In genomic region chr16:11734025-11734652, GRCh38 we compare ENCODE assay signal across 12 cellular contexts. TPM values are rescaled to one million over a fixed set of nuclear protein-coding genes. Genes with fewer than 3 reads are reported as not detected.
DNase-seq lines count a peak whose midpoint lies in the region; ATAC-seq and TF ChIP-seq lines count a peak whose summit lies in the region.
"Had no signal": no experiment of that assay in that cellular context is flagged by ENCODE, and none has a peak within 500 bp of the region (broad histone marks: within the 10 kb centered on the region; RNA-seq: fewer than 3 reads in every experiment).

No MANE protein-coding gene starts in this region.

- no peak for TF ChIP-seq CTCF in progenitor cell of endocrine pancreas (IDR thresholded peaks at IDR 0.05; ENCODE audit: unreplicated experiment)

- intact Hi-C loops in activated T-helper 2 cell treated with anti-CD3 and anti-CD28 coated beads, Interferon-gamma antibody, Interleukin-2, Interleukin-4, amounts not matched to agents 10 μg/mL and 5 μg/mL and 100 μg/mL, durations not matched to agents 14 hours and 24 hours and 36 hours (cut with micrococcal nuclease): loop anchor here (1.0 to 10.0 kb wide), 2 partner anchors 49 to 769 kb away; no protein-coding TSS in a partner anchor

- H3K27me3 Mint-ChIP-seq in activated T-helper 2 cell treated with anti-CD3 and anti-CD28 coated beads, Interferon-gamma antibody, Interleukin-2, Interleukin-4, amounts not matched to agents 10 μg/mL and 5 μg/mL and 100 μg/mL, durations not matched to agents 14 hours and 24 hours and 36 hours (ENCODE audit: low read depth): no peaks in the 10 kb centered on the region
- no peaks in the 10 kb centered on the region for H3K27me3 Mint-ChIP-seq in progenitor cell of endocrine pancreas
- H3K27me3 Mint-ChIP-seq: naive B cell had no signal

- peak; percentile 42 for ATAC-seq in GM21529 (IDR thresholded peaks at IDR 0.05; ENCODE audit: unreplicated experiment)
- ATAC-seq in GM19395 (IDR thresholded peaks at IDR 0.05; ENCODE audit: unreplicated experiment): no peak
- ATAC-seq in GM21528 (IDR thresholded peaks at IDR 0.05; ENCODE audit: low FRiP score, unreplicated experiment): no peak
- ATAC-seq: activated T-cell treated with anti-CD3 and anti-CD28 coated beads, Interleukin-2, amount 50 U/mL, for 4 hours had no signal

- peaks cover 93% of the 10 kb centered on the region for H3K36me3 Mint-ChIP-seq in activated T-helper 2 cell treated with anti-CD3 and anti-CD28 coated beads, Interferon-gamma antibody, Interleukin-2, Interleukin-4, amounts not matched to agents 10 μg/mL and 5 μg/mL and 100 μg/mL, durations not matched to agents 14 hours and 24 hours and 36 hours (ENCODE audit: low read depth)
- H3K36me3 Mint-ChIP-seq in progenitor cell of endocrine pancreas (ENCODE audit: insufficient read depth): peaks cover 27% of the 10 kb centered on the region

- H3K4me1 Mint-ChIP-seq in activated T-helper 2 cell treated with anti-CD3 and anti-CD28 coated beads, Interferon-gamma antibody, Interleukin-2, Interleukin-4, amounts not matched to agents 10 μg/mL and 5 μg/mL and 100 μg/mL, durations not matched to agents 14 hours and 24 hours and 36 hours (ENCODE audit: low read depth): peaks cover 77% of the 10 kb centered on the region
- H3K4me1 Mint-ChIP-seq in progenitor cell of endocrine pancreas (ENCODE audit: low read depth): peaks cover 46% of the 10 kb centered on the region

- H3K4me3 Mint-ChIP-seq in activated T-helper 2 cell treated with anti-CD3 and anti-CD28 coated beads, Interferon-gamma antibody, Interleukin-2, Interleukin-4, amounts not matched to agents 10 μg/mL and 5 μg/mL and 100 μg/mL, durations not matched to agents 14 hours and 24 hours and 36 hours (ENCODE audit: low read depth): peak overlapping the region; percentile 33
- H3K4me3 Mint-ChIP-seq in progenitor cell of endocrine pancreas (ENCODE audit: low read depth): no peak overlapping the region
- H3K4me3 Mint-ChIP-seq: activated T-cell treated with anti-CD3 and anti-CD28 coated beads, Interleukin-2, amount 50 U/mL, for 4 hours had no signal

- no peaks in the 10 kb centered on the region for H3K9me3 Mint-ChIP-seq in activated T-helper 2 cell treated with anti-CD3 and anti-CD28 coated beads, Interferon-gamma antibody, Interleukin-2, Interleukin-4, amounts not matched to agents 10 μg/mL and 5 μg/mL and 100 μg/mL, durations not matched to agents 14 hours and 24 hours and 36 hours
- no peaks in the 10 kb centered on the region for H3K9me3 Mint-ChIP-seq in progenitor cell of endocrine pancreas (ENCODE audit: low read depth)
- H3K9me3 Mint-ChIP-seq: activated T-cell treated with anti-CD3 and anti-CD28 coated beads, Interleukin-2, amount 50 U/mL, for 4 hours; naive B cell had no signal

- DNase-seq in DMS 273 (lab: John Stamatoyannopoulos, UW; ENCODE audit: unreplicated experiment) (peak; percentile 19), DMS 273 treated with DMSO at 0.1 percent for 48 hours (lab: John Stamatoyannopoulos, UW) (no peak), progenitor cell of endocrine pancreas (ENCODE audit: low spot score, unreplicated experiment) (no peak), NCI-H510A treated with DMSO at 0.1 percent for 48 hours (lab: John Stamatoyannopoulos, UW) (no peak)
- DNase-seq in activated T-helper 2 cell treated with anti-CD3 and anti-CD28 coated beads, Interferon-gamma antibody, Interleukin-2, Interleukin-4, amounts not matched to agents 10 μg/mL and 5 μg/mL and 100 μg/mL, durations not matched to agents 14 hours and 24 hours and 36 hours (ENCODE audit: low spot score): no peak
- DNase-seq: activated T-cell treated with anti-CD3 and anti-CD28 coated beads, Interleukin-2, amount 50 U/mL, for 4 hours; naive B cell; NCI-H2029; T1000 had no signal

- peak overlapping the region; percentile 75 for H3K27ac Mint-ChIP-seq in activated T-helper 2 cell treated with anti-CD3 and anti-CD28 coated beads, Interferon-gamma antibody, Interleukin-2, Interleukin-4, amounts not matched to agents 10 μg/mL and 5 μg/mL and 100 μg/mL, durations not matched to agents 14 hours and 24 hours and 36 hours
- peak overlapping the region; percentile 17 for H3K27ac Mint-ChIP-seq in progenitor cell of endocrine pancreas

RNA-seq across cellular contexts. Expression of gene TXNDC11, which starts 8.5 kb away (rescaled TPM):
- total RNA-seq in activated T-helper 2 cell treated with anti-CD3 and anti-CD28 coated beads, Interferon-gamma antibody, Interleukin-2, Interleukin-4, amounts not matched to agents 10 μg/mL and 5 μg/mL and 100 μg/mL, durations not matched to agents 14 hours and 24 hours and 36 hours: 48.0 and 53.0 TPM in 2 replicates
- total RNA-seq in progenitor cell of endocrine pancreas: 24.9 and 30.8 TPM in 2 replicates
